1 cellular context compared by ENCODE assay signal in genomic region chr7:6460990-6461584, GRCh38.
TF ChIP-seq lines count a peak whose summit lies in the region.

No MANE protein-coding gene starts in this region.

TF ChIP-seq in K562, 482 proteins besides CTCF, POLR2A, EP300 and RAD21 (continued from another document):
- TF ChIP-seq, protein P1, sequence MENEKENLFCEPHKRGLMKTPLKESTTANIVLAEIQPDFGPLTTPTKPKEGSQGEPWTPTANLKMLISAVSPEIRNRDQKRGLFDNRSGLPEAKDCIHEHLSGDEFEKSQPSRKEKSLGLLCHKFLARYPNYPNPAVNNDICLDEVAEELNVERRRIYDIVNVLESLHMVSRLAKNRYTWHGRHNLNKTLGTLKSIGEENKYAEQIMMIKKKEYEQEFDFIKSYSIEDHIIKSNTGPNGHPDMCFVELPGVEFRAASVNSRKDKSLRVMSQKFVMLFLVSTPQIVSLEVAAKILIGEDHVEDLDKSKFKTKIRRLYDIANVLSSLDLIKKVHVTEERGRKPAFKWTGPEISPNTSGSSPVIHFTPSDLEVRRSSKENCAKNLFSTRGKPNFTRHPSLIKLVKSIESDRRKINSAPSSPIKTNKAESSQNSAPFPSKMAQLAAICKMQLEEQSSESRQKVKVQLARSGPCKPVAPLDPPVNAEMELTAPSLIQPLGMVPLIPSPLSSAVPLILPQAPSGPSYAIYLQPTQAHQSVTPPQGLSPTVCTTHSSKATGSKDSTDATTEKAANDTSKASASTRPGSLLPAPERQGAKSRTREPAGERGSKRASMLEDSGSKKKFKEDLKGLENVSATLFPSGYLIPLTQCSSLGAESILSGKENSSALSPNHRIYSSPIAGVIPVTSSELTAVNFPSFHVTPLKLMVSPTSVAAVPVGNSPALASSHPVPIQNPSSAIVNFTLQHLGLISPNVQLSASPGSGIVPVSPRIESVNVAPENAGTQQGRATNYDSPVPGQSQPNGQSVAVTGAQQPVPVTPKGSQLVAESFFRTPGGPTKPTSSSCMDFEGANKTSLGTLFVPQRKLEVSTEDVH (IDR thresholded peaks at IDR 0.05; ENCODE audit: low read depth, partially characterized antibody): peak; percentile 1
- TF ChIP-seq CTBP1 (IDR thresholded peaks at IDR 0.05; ENCODE audit: borderline replicate concordance): peak; percentile 29; the same call in 1 of the 2 replicates
- peak; percentile 28; the same call in 1 of the 2 replicates for TF ChIP-seq SUPT5H (IDR thresholded peaks at IDR 0.05)
- TF ChIP-seq ZNF449 (CRISPR knock-in tag; IDR thresholded peaks at IDR 0.05): no peak
- TF ChIP-seq KDM1A (IDR thresholded peaks at IDR 0.05): no peak
- TF ChIP-seq MYNN (IDR thresholded peaks at IDR 0.05): peak; percentile 57; the same call in 1 of the 2 replicates
- TF ChIP-seq MYNN (CRISPR knock-in tag; IDR thresholded peaks at IDR 0.05): no peak
- TF ChIP-seq POLR2AphosphoS2 (IDR thresholded peaks at IDR 0.05; ENCODE audit: low read length): 0 out of 2 replicates have a peak, but pooled peaks have one; percentile 2
- TF ChIP-seq NCOA4 (IDR thresholded peaks at IDR 0.05; ENCODE audit: partially characterized antibody): no peak
